Comparison of ENCODE assay signal across 1 cellular context in genomic region chr17:64103751-64104364, GRCh38.
TF ChIP-seq lines count a peak whose summit lies in the region.

No MANE protein-coding gene starts in this region.

TF ChIP-seq in A549, 52 proteins besides CTCF, POLR2A, EP300 and RAD21 (continued from another document):
- TF ChIP-seq ATOH8 (CRISPR knock-in tag; IDR thresholded peaks at IDR 0.05; ENCODE audit: low read depth): no peak
- no peak for TF ChIP-seq CEBPB (IDR thresholded peaks at IDR 0.05)
- no peak for TF ChIP-seq NPAS2 (CRISPR knock-in tag; IDR thresholded peaks at IDR 0.05; ENCODE audit: borderline replicate concordance)
- no peak for TF ChIP-seq JUNB (IDR thresholded peaks at IDR 0.05)
- no peak for TF ChIP-seq BHLHE40 (IDR thresholded peaks at IDR 0.05; ENCODE audit: low read depth, low read length)
- TF ChIP-seq ZC3H11A (IDR thresholded peaks at IDR 0.05): no peak
- TF ChIP-seq KDM1A (IDR thresholded peaks at IDR 0.05; ENCODE audit: low read depth): no peak
- no peak for TF ChIP-seq BCL3 (IDR thresholded peaks at IDR 0.05)
- TF ChIP-seq POLR2AphosphoS2 (conservative IDR thresholded peaks at IDR 0.05; ENCODE audit: low read length): no peak
